1 cellular context compared by ENCODE assay signal in genomic region chr2:151339168-151339567, GRCh38.
A peak's percentile ranks its signal among the peaks of the same experiment; 100 is the strongest.
TF ChIP-seq lines count a peak whose summit lies in the region.

No MANE protein-coding gene starts in this region.

TF ChIP-seq in K562, 482 proteins besides CTCF, POLR2A, EP300 and RAD21:
- TF ChIP-seq MCM3 (IDR thresholded peaks at IDR 0.05) (0 out of 2 replicates have a peak, but pooled peaks have one; percentile 42), POLR2AphosphoS2 (IDR thresholded peaks at IDR 0.05; ENCODE audit: low read length) (no peak), SMARCA5 (IDR thresholded peaks at IDR 0.05) (no peak), TAF9B (IDR thresholded peaks at IDR 0.05; ENCODE audit: partially characterized antibody) (no peak), POLR3G (IDR thresholded peaks at IDR 0.05; ENCODE audit: extremely low read depth, insufficient read length, insufficient replicate concordance) (no peak)
